Comparison of ENCODE assay signal across 1 cellular context in genomic region chr6:44010411-44011349, GRCh38.
TF ChIP-seq lines count a peak whose summit lies in the region.

No MANE protein-coding gene starts in this region.

TF ChIP-seq in HepG2, 621 proteins besides CTCF, POLR2A, EP300 and RAD21 (continued from another document):
- TF ChIP-seq MLX (CRISPR knock-in tag; IDR thresholded peaks at IDR 0.05): no peak
- no peak for TF ChIP-seq MED13 (CRISPR knock-in tag; IDR thresholded peaks at IDR 0.05)
- TF ChIP-seq NFKBIZ (CRISPR knock-in tag; IDR thresholded peaks at IDR 0.05): no peak
- TF ChIP-seq ETV5 (CRISPR knock-in tag; IDR thresholded peaks at IDR 0.05; ENCODE audit: borderline replicate concordance): no peak
- no peak for TF ChIP-seq HOXA3 (CRISPR knock-in tag; IDR thresholded peaks at IDR 0.05)
- TF ChIP-seq ZHX1 (CRISPR knock-in tag; IDR thresholded peaks at IDR 0.05; ENCODE audit: low read depth): no peak
